Comparison of ENCODE assay signal across 11 cellular contexts in the genomic region with DNA sequence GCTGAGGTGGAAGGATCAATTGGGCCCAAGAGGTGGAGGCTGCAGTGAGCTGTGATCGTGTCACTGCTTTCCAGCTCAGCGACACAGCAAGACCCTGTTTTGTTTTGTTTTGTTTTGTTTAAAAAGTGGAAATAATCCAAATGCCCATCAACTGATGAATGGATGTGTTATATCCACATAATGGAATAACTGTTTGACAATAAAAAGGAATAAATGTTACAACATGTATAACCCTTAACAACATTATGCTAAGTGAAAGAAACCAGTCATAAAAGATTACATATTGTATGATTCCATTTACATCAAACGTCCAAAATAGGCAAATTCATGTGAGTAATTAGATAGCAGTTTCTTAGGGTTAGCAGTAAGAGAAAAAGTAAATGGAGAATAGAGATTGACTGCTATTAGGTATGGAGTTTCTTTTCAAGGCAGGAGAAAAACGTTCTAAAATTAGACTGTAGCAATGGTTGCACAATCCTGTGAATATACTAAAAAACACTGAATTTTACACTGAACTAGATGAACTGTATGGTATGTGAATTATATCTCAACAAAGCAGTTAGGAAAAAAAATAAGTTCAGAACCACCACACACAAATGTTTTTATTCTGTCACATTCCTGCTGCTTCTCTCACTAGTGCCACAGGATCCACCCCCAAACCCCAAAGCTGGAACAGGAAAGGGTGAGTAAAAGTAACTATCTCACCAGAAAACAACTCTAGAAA. TPM values are rescaled to one million over a fixed set of nuclear protein-coding genes. Genes with fewer than 3 reads are reported as not detected.
DNase-seq lines count a peak whose midpoint lies in the region; ATAC-seq and TF ChIP-seq lines count a peak whose summit lies in the region.
"Had no signal": no experiment of that assay in that cellular context is flagged by ENCODE, and none has a peak within 500 bp of the region (broad histone marks: within the 10 kb centered on the region; RNA-seq: fewer than 3 reads in every experiment).

No MANE protein-coding gene starts in this region.

- 0 out of 2 replicates have a peak, but pooled peaks cover 4% of the 10 kb centered on the region for H3K36me3 ChIP-seq in DND-41 (ENCODE audit: insufficient read depth, low read length)
- no peaks in the 10 kb centered on the region for H3K36me3 ChIP-seq in trophoblast cell (ENCODE audit: control insufficient read depth in 1 of 2, insufficient read depth in 2 of 2, low read length in 2 of 2)
- no peaks in the 10 kb centered on the region for H3K36me3 ChIP-seq in prostate gland

- WGBS in trophoblast cell (ENCODE audit: extremely low coverage, insufficient coverage, insufficient read length): no CpG with 5 or more reads among the region's 4 CpGs
- 38% methylated on average over 4 of the region's 4 CpGs for WGBS in prostate gland

- H2AFZ ChIP-seq in DND-41 (ENCODE audit: low read depth, low read length): no peak overlapping the region
- H2AFZ ChIP-seq in trophoblast cell (ENCODE audit: insufficient read depth, low read length, poor library complexity): no peak overlapping the region

- no peak overlapping the region for H4K12ac ChIP-seq in trophoblast cell (ENCODE audit: low read depth, low read length)

- peak overlapping the region; percentile 89 for H3K4ac ChIP-seq in trophoblast cell (ENCODE audit: low read depth, low read length)

- H3K9me3 Mint-ChIP-seq in T-cell: no peaks in the 10 kb centered on the region
- no peaks in the 10 kb centered on the region for H3K9me3 Mint-ChIP-seq in endothelial cell (ENCODE audit: unreplicated experiment)
- H3K9me3 Mint-ChIP-seq: H9 had no signal

- no peak overlapping the region for H2AK5ac ChIP-seq in trophoblast cell (ENCODE audit: low read length)

- no peak overlapping the region for H2BK120ac ChIP-seq in trophoblast cell (ENCODE audit: insufficient read depth, low read length, poor library complexity)

- H3K9me3 ChIP-seq in DND-41 (ENCODE audit: insufficient read depth, low read length, severe bottlenecking) (no peaks in the 10 kb centered on the region), trophoblast cell (ENCODE audit: insufficient read depth, low read depth, low read length) (no peaks in the 10 kb centered on the region), prostate gland (no peaks in the 10 kb centered on the region)
- H3K9me3 ChIP-seq: body of pancreas had no signal

- no peak overlapping the region for H3K18ac ChIP-seq in trophoblast cell (ENCODE audit: low read length)

- H3K9ac ChIP-seq in DND-41 (ENCODE audit: low read depth, low read length) (peak overlapping the region; percentile 29; the same call in 1 of the 2 replicates), trophoblast cell (ENCODE audit: low read length) (no peak overlapping the region)

- H3K27ac ChIP-seq in DND-41 (ENCODE audit: low read length) (peak overlapping the region; percentile 73), trophoblast cell (ENCODE audit: low read depth, low read length) (no peak overlapping the region), foreskin keratinocyte (no peak overlapping the region), prostate gland (no peak overlapping the region)
- H3K27ac ChIP-seq: body of pancreas had no signal

- H3K36me3 Mint-ChIP-seq in T-cell: peaks cover 13% of the 10 kb centered on the region
- no peaks in the 10 kb centered on the region for H3K36me3 Mint-ChIP-seq in endothelial cell (ENCODE audit: low read depth, unreplicated experiment)

- H4K8ac ChIP-seq in trophoblast cell (ENCODE audit: low read depth, low read length): no peak overlapping the region

- no peak for TF ChIP-seq CTCF in DND-41 (IDR thresholded peaks at IDR 0.05; ENCODE audit: borderline replicate concordance, extremely low read depth, low read length, poor library complexity, severe bottlenecking)
- TF ChIP-seq CTCF in endothelial cell (IDR thresholded peaks at IDR 0.05; ENCODE audit: unreplicated experiment): no peak
- no peak for TF ChIP-seq CTCF in foreskin keratinocyte (conservative IDR thresholded peaks at IDR 0.05)
- TF ChIP-seq CTCF in prostate gland (IDR thresholded peaks at IDR 0.05): no peak

- no peaks in the 10 kb centered on the region for H3K79me1 ChIP-seq in trophoblast cell (ENCODE audit: low read length)

- CTCF ChIA-PET in T-cell (lab: Charles Lee): interaction anchor here in 1 of 2 donors (0.5 to 1.0 kb wide), 2 partner anchors 20 to 46 kb away, joined by 3 to 4 read pairs; no protein-coding TSS in a partner anchor

- H4K91ac ChIP-seq in trophoblast cell (ENCODE audit: low read depth, low read length): no peak overlapping the region

- peaks cover 96% of the 10 kb centered on the region for H3K79me2 ChIP-seq in DND-41 (ENCODE audit: insufficient read depth, low read length)
- H3K79me2 ChIP-seq in trophoblast cell (ENCODE audit: control insufficient read depth, insufficient read depth, low read length, poor library complexity): peaks cover 2% of the 10 kb centered on the region

- no peak overlapping the region for H3K23ac ChIP-seq in trophoblast cell (ENCODE audit: low read length)

- TF ChIP-seq POLR2A in prostate gland (IDR thresholded peaks at IDR 0.05): no peak

- H3K27ac Mint-ChIP-seq in T-cell: peak overlapping the region; percentile 89 to 94
- H3K27ac Mint-ChIP-seq in endothelial cell (ENCODE audit: unreplicated experiment): peak overlapping the region; percentile 79

- no peak overlapping the region for H2BK12ac ChIP-seq in trophoblast cell (ENCODE audit: low read length)

- no peak for DNase-seq in DND-41
- DNase-seq in T-cell: peak in 3 of 34 experiments; percentile 7 to 8 (median 7)
- no peak for DNase-seq in endothelial cell (ENCODE audit: low spot score)
- no peak for DNase-seq in trophoblast cell
- no peak for DNase-seq in left colon
- DNase-seq in foreskin keratinocyte: no peak
- no peak for DNase-seq in prostate gland (ENCODE audit: low spot score)
- DNase-seq: body of pancreas, H9, kidney had no signal

- H2BK5ac ChIP-seq in trophoblast cell (ENCODE audit: low read depth, low read length, poor library complexity): no peak overlapping the region

- H3K27me3 ChIP-seq in DND-41 (ENCODE audit: insufficient read depth, low read length, poor library complexity) (no peaks in the 10 kb centered on the region), trophoblast cell (ENCODE audit: insufficient read depth, low read length) (no peaks in the 10 kb centered on the region), foreskin keratinocyte (no peaks in the 10 kb centered on the region), prostate gland (replicated peaks; ENCODE audit: insufficient read depth) (no peaks in the 10 kb centered on the region)
- H3K27me3 ChIP-seq: body of pancreas had no signal

- H3K27me3 Mint-ChIP-seq in T-cell (no peaks in the 10 kb centered on the region), endothelial cell (ENCODE audit: unreplicated experiment) (no peaks in the 10 kb centered on the region)

- peaks cover 85% of the 10 kb centered on the region for H4K20me1 ChIP-seq in DND-41 (ENCODE audit: insufficient read depth, low read length)

- POLR2A ChIA-PET in T-cell (lab: Charles Lee): no interaction called here

- peaks cover 32% of the 10 kb centered on the region for H3K4me1 ChIP-seq in DND-41 (ENCODE audit: insufficient read depth, low read length)
- H3K4me1 ChIP-seq in trophoblast cell (ENCODE audit: control insufficient read depth in 1 of 2, insufficient read depth in 2 of 2, low read length in 2 of 2): peaks cover 0 to 1% of the 10 kb centered on the region in 2 experiments
- H3K4me1 ChIP-seq in foreskin keratinocyte: peaks cover 16% of the 10 kb centered on the region
- H3K4me1 ChIP-seq in prostate gland (replicated peaks): peaks cover 24% of the 10 kb centered on the region

- intact Hi-C loops in left colon (cut with DNase I, micrococcal nuclease) (no loop called here), prostate gland (cut with DNase I) (no loop called here)

- H3K4me3 ChIP-seq in DND-41 (ENCODE audit: low read depth in 1 of 2, low read length in 2 of 2) (no peak overlapping the region), trophoblast cell (ENCODE audit: low read depth, low read length) (no peak overlapping the region), prostate gland (no peak overlapping the region)
- H3K4me3 ChIP-seq: body of pancreas had no signal

- H3K14ac ChIP-seq in trophoblast cell (ENCODE audit: low read length): no peak overlapping the region

- H3K4me2 ChIP-seq in DND-41 (ENCODE audit: insufficient read depth, low read length): peak overlapping the region; percentile 53
- no peak overlapping the region for H3K4me2 ChIP-seq in trophoblast cell (ENCODE audit: low read length)

- H3K4me1 Mint-ChIP-seq in T-cell (peaks cover 91 to 95% (median 92%) of the 10 kb centered on the region in 3 donors), endothelial cell (ENCODE audit: unreplicated experiment) (peaks cover 38% of the 10 kb centered on the region)

- H3K4me3 Mint-ChIP-seq in T-cell (peak overlapping the region; percentile 74 to 81 (median 79)), endothelial cell (ENCODE audit: unreplicated experiment) (no peak overlapping the region)
- H3K4me3 Mint-ChIP-seq: H9 had no signal

- 0 out of 3 replicates have a peak, but pooled peaks have one; percentile 38 for ATAC-seq in DND-41 (ENCODE audit: insufficient read depth, low read depth)
- peak; percentile 28 to 63 (median 58) for ATAC-seq in T-cell (replicated peaks in 1 of 4)
- no peak for ATAC-seq in HG02981 (IDR thresholded peaks at IDR 0.05; ENCODE audit: unreplicated experiment)
- no peak for ATAC-seq in left colon
- ATAC-seq in foreskin keratinocyte: no peak
- ATAC-seq: body of pancreas had no signal

RNA-seq across cellular contexts. Expression of gene FOXJ3, which starts 15.7 kb away (rescaled TPM):
- total RNA-seq in T-cell: 10 to 100 TPM; 71.4 to 87.7 (median 77.8) TPM
- 65.9 TPM for total RNA-seq in endothelial cell (ENCODE audit: unreplicated experiment)
- polyA plus RNA-seq in trophoblast cell (2013): 30.7 and 33.3 TPM in 2 replicates
- total RNA-seq in left colon: 10 to 100 TPM; 45.3 to 58.9 TPM
- total RNA-seq in foreskin keratinocyte: 24.0 and 24.5 TPM in 2 replicates
- polyA plus RNA-seq in foreskin keratinocyte: 8.8 and 10.5 TPM in 2 replicates
- total RNA-seq in prostate gland: 10 to 100 TPM; 54.1 to 58.5 TPM

Comparison
In these comparisons a context has a peak if more than half of its experiments do, and no peak if none do; other contexts are left out.
1. ATAC-seq: peak in DND-41 (single experiment) and T-cell (4 of 4); none in HG02981 (single experiment), left colon (single experiment) and foreskin keratinocyte (single experiment).